Comparison of ENCODE assay signal across 1 cellular context in genomic region chr17:58049533-58049932, GRCh38.
TF ChIP-seq lines count a peak whose summit lies in the region.

No MANE protein-coding gene starts in this region.

TF ChIP-seq in K562, 482 proteins besides CTCF, POLR2A, EP300 and RAD21:
- TF ChIP-seq ZNF436 (CRISPR knock-in tag; IDR thresholded peaks at IDR 0.05): no peak
- no peak for TF ChIP-seq NR2C2 (CRISPR knock-in tag; IDR thresholded peaks at IDR 0.05)
- no peak for TF ChIP-seq NR2C2 (tag; IDR thresholded peaks at IDR 0.05)
- no peak for TF ChIP-seq ZBTB7A (IDR thresholded peaks at IDR 0.05; ENCODE audit: borderline replicate concordance, control insufficient read depth, low read depth, low read length)
- TF ChIP-seq CREBBP (IDR thresholded peaks at IDR 0.05; ENCODE audit: low read depth, low read length): peak; percentile 92
- no peak for TF ChIP-seq PHB2 (IDR thresholded peaks at IDR 0.05; ENCODE audit: low read depth)
- no peak for TF ChIP-seq YY1 (IDR thresholded peaks at IDR 0.05; ENCODE audit: borderline replicate concordance in 1 of 3, control insufficient read depth in 1 of 3, extremely low read depth in 1 of 3, insufficient read depth in 3 of 3, insufficient read length in 1 of 3, insufficient replicate concordance in 2 of 3, low read depth in 1 of 3, low read length in 2 of 3)
